13 cellular contexts compared by ENCODE assay signal in genomic region chr3:188243124-188243795, GRCh38.
DNase-seq lines count a peak whose midpoint lies in the region; ATAC-seq and TF ChIP-seq lines count a peak whose summit lies in the region.
"Had no signal": no experiment of that assay in that cellular context is flagged by ENCODE, and none has a peak within 500 bp of the region (broad histone marks: within the 10 kb centered on the region; RNA-seq: fewer than 3 reads in every experiment).

No MANE protein-coding gene starts in this region.

- TF ChIP-seq EP300 in transverse colon (IDR thresholded peaks at IDR 0.05; ENCODE audit: low read depth), result no peak

- no peaks in the 10 kb centered on the region for H3K36me3 ChIP-seq in heart left ventricle
- H3K36me3 ChIP-seq in adipocyte (ENCODE audit: control insufficient read depth, insufficient read depth, low read length, severe bottlenecking), result no peaks in the 10 kb centered on the region
- H3K36me3 ChIP-seq in mesodermal cell (ENCODE audit: control insufficient read depth, insufficient read depth, low read length), result peaks cover 18% of the 10 kb centered on the region
- H3K36me3 ChIP-seq in transverse colon, result no peaks in the 10 kb centered on the region

- TF ChIP-seq CTCF in heart left ventricle (IDR thresholded peaks at IDR 0.05), result no peak
- no peak for TF ChIP-seq CTCF in transverse colon (IDR thresholded peaks at IDR 0.05)

- H3K4me1 ChIP-seq in heart left ventricle (peaks cover 0 to 59% (median 29%) of the 10 kb centered on the region in 12 donors), adipocyte (ENCODE audit: control insufficient read depth, insufficient read depth, low read length) (peaks cover 26% of the 10 kb centered on the region), mesodermal cell (ENCODE audit: control insufficient read depth, insufficient read depth, low read length, poor library complexity, severe bottlenecking) (peaks cover 39% of the 10 kb centered on the region), transverse colon (peaks cover 7 to 89% (median 56%) of the 10 kb centered on the region in 4 donors)

- H3K4me3 ChIP-seq in heart left ventricle, result no peak overlapping the region
- no peak overlapping the region for H3K4me3 ChIP-seq in adipocyte (ENCODE audit: low read length)
- H3K4me3 ChIP-seq in mesodermal cell (ENCODE audit: extremely low read depth, insufficient read depth, low read length, poor library complexity, severe bottlenecking), result no peak overlapping the region
- H3K4me3 ChIP-seq in transverse colon, result no peak overlapping the region

- 79 to 83% (median 82%) methylated on average over 9 of the region's 9 CpGs for WGBS in heart left ventricle, 4 donors
- WGBS in mesodermal cell (ENCODE audit: insufficient coverage in 2 of 2), 2 experiments, result 91 to 93% methylated on average over 5 to 7 of the region's 9 CpGs
- WGBS in transverse colon (ENCODE audit: low coverage in 1 of 2), 2 donors, result 75 to 79% methylated on average over 7 to 9 of the region's 9 CpGs

- in situ Hi-C loops in transverse colon (cut with MboI; ENCODE audit: low pct_ligation_motif_present in 1 of 4, low pct_unique_long_range_greater_than_20kb in 1 of 4, low sequenced_read_pairs in 3 of 4), result no loop called here

- DNase-seq in heart left ventricle, result no peak
- DNase-seq in Right ventricle myocardium inferior (ENCODE audit: missing footprints), result no peak
- DNase-seq in adipocyte (ENCODE audit: low read depth), result peak; percentile 23
- DNase-seq in transverse colon, result no peak
- DNase-seq in superior temporal gyrus (ENCODE audit: extremely low spot score), result no peak
- no peak for DNase-seq in posterior cingulate gyrus
- DNase-seq: activated naive CD4-positive, alpha-beta T cell treated with Interleukin-2 at 50 U/mL for 16 hours; KG1; NK-92 treated with Interleukin-12 subunit alpha and Interleukin-12 subunit beta, amount 100 ng/mL, for 24 hours; T-helper 2 cell; trophoblast cell had no signal

- H3K27ac ChIP-seq in heart left ventricle (peak overlapping the region in 10 of 12 donors; percentile 59 to 83 (median 72)), mesodermal cell (ENCODE audit: low read depth, low read length, severe bottlenecking) (peak overlapping the region; percentile 54), transverse colon (peak overlapping the region; percentile 21 to 68 (median 60))

- H3K9ac ChIP-seq in adipocyte (ENCODE audit: low read length), result no peak overlapping the region

- ATAC-seq in heart left ventricle, result no peak
- no peak for ATAC-seq in Right ventricle myocardium inferior
- ATAC-seq in HG02571 (IDR thresholded peaks at IDR 0.05; ENCODE audit: unreplicated experiment), result no peak

- H3K27me3 ChIP-seq in heart left ventricle (no peaks in the 10 kb centered on the region), adipocyte (replicated peaks; ENCODE audit: control insufficient read depth, insufficient read depth, low read length) (no peaks in the 10 kb centered on the region), transverse colon (no peaks in the 10 kb centered on the region)

- H3K9me3 ChIP-seq in heart left ventricle (no peaks in the 10 kb centered on the region), adipocyte (ENCODE audit: control insufficient read depth, low read length) (no peaks in the 10 kb centered on the region), mesodermal cell (ENCODE audit: control insufficient read depth, low read length) (no peaks in the 10 kb centered on the region), transverse colon (no peaks in the 10 kb centered on the region)

- intact Hi-C loops in heart left ventricle (cut with DNase I) (no loop called here), Right ventricle myocardium inferior (cut with DNase I) (no loop called here), transverse colon (cut with DNase I; ENCODE audit: low total_unique reads) (no loop called here), posterior cingulate gyrus (cut with DNase I) (no loop called here)

- no peak for TF ChIP-seq POLR2A in heart left ventricle (IDR thresholded peaks at IDR 0.05)
- no peak for TF ChIP-seq POLR2A in transverse colon (IDR thresholded peaks at IDR 0.05)
